Comparison of ENCODE assay signal across 12 cellular contexts in genomic region chr7:76464959-76465358, GRCh38. TPM values are rescaled to one million over a fixed set of nuclear protein-coding genes. Genes with fewer than 3 reads are reported as not detected.
DNase-seq lines count a peak whose midpoint lies in the region; ATAC-seq, FAIRE-seq and TF ChIP-seq lines count a peak whose summit lies in the region.
"Not testable (repeated sequence)": the region's sequence is repeated elsewhere in the genome, so short reads cannot be mapped to it uniquely, and the experiment has no call there.
"Had no signal": no experiment of that assay in that cellular context is flagged by ENCODE, and none has a peak within 500 bp of the region (broad histone marks: within the 10 kb centered on the region; RNA-seq: fewer than 3 reads in every experiment).

No MANE protein-coding gene starts in this region.

- peak overlapping the region; percentile 23 for H3K4me3 Mint-ChIP-seq in central memory CD8-positive, alpha-beta T cell
- peak overlapping the region; percentile 37 for H3K4me3 Mint-ChIP-seq in memory B cell
- H3K4me3 Mint-ChIP-seq in stimulated activated memory B cell treated with anti-CD40 and anti-IgM and Interleukin-4, amounts not matched to agents 10 μg/mL and 1 μg/mL and 100 μg/mL, for 72 hours = peak overlapping the region; percentile 21

- intact Hi-C loops in GM12878 (cut with micrococcal nuclease; ENCODE audit: unreplicated experiment); Right ventricle myocardium inferior (cut with DNase I); transverse colon (cut with DNase I; ENCODE audit: low total_unique reads): not testable (repeated sequence)

- not testable (repeated sequence) for H3K4me1 Mint-ChIP-seq in central memory CD8-positive, alpha-beta T cell; memory B cell
- H3K4me1 Mint-ChIP-seq in stimulated activated memory B cell treated with anti-CD40 and anti-IgM and Interleukin-4, amounts not matched to agents 10 μg/mL and 1 μg/mL and 100 μg/mL, for 72 hours = peaks cover 20% of the 10 kb centered on the region

- TF ChIP-seq RAD21 in GM12878 (IDR thresholded peaks at IDR 0.05; ENCODE audit: insufficient read depth, low read depth, low read length) = not testable (repeated sequence)

- H3K27ac ChIP-seq in RWPE1 (peak overlapping the region; percentile 30; the same call in 1 of the 2 replicates), GM12878 (ENCODE audit: control insufficient read depth, insufficient read depth) (0 out of 2 replicates have a peak overlapping the region, but pooled peaks have one; percentile 33), transverse colon (peak overlapping the region in 3 of 4 donors; percentile 37 to 67 (median 53))

- CTCF ChIA-PET in RWPE1 (lab: Yijun Ruan, JAX); GM12878 (lab: Yijun Ruan, JAX): not testable (repeated sequence)

- SMC1A ChIA-PET in GM12878 (lab: Charles Lee; ENCODE audit: uncharacterized antibody, unreplicated experiment) = not testable (repeated sequence)

- H3K4me2 ChIP-seq in GM12878 (ENCODE audit: control insufficient read depth, insufficient read depth) = 0 out of 2 replicates have a peak overlapping the region, but pooled peaks have one; percentile 42

- not testable (repeated sequence) for H3K27ac Mint-ChIP-seq in central memory CD8-positive, alpha-beta T cell (ENCODE audit: low read depth); stimulated activated memory B cell treated with anti-CD40 and anti-IgM and Interleukin-4, amounts not matched to agents 10 μg/mL and 1 μg/mL and 100 μg/mL, for 72 hours
- H3K27ac Mint-ChIP-seq in memory B cell = peak overlapping the region; percentile 62

- not testable (repeated sequence) for BruUV-seq in GM12878 (replicated peaks; lab: Mats Ljungman, UMichigan)

- not testable (repeated sequence) for TF ChIP-seq POLR2A in GM12878 (IDR thresholded peaks at IDR 0.05; ENCODE audit: low read depth, low read length); transverse colon (IDR thresholded peaks at IDR 0.05)

- TF ChIP-seq CTCF in RWPE1 (conservative IDR thresholded peaks at IDR 0.05; ENCODE audit: low read depth); GM12878 (IDR thresholded peaks at IDR 0.05 in 2 of 3, conservative IDR thresholded peaks at IDR 0.05 in 1 of 3; ENCODE audit: control insufficient read depth in 2 of 3, extremely low read depth in 1 of 3, insufficient read depth in 1 of 3, low read depth in 3 of 3, low read length in 3 of 3); transverse colon (IDR thresholded peaks at IDR 0.05): not testable (repeated sequence)

- not testable (repeated sequence) for FAIRE-seq in GM12878 (lab: Jason Lieb, UNC)

- ATAC-seq in GM12878; central memory CD8-positive, alpha-beta T cell (replicated peaks; ENCODE audit: extremely low read depth, poor library complexity, severe bottlenecking); Right ventricle myocardium inferior; memory B cell (ENCODE audit: low read depth); stimulated activated memory B cell treated with anti-CD40 and anti-IgM and Interleukin-4, amounts not matched to agents 10 μg/mL and 1 μg/mL and 100 μg/mL, for 72 hours: not testable (repeated sequence)

- H3K79me2 ChIP-seq in GM12878 (ENCODE audit: control insufficient read depth, insufficient read depth, low read length) = not testable (repeated sequence)

- H3K9me3 ChIP-seq in GM12878 (replicated peaks; ENCODE audit: control insufficient read depth, insufficient read depth, low read length); transverse colon: not testable (repeated sequence)

- not testable (repeated sequence) for H3K36me3 Mint-ChIP-seq in central memory CD8-positive, alpha-beta T cell (ENCODE audit: insufficient read depth); memory B cell; stimulated activated memory B cell treated with anti-CD40 and anti-IgM and Interleukin-4, amounts not matched to agents 10 μg/mL and 1 μg/mL and 100 μg/mL, for 72 hours

- H3K9ac ChIP-seq in GM12878 (ENCODE audit: control insufficient read depth, insufficient read depth, low read length) = not testable (repeated sequence)

- not testable (repeated sequence) for H3K9me3 Mint-ChIP-seq in central memory CD8-positive, alpha-beta T cell; memory B cell; stimulated activated memory B cell treated with anti-CD40 and anti-IgM and Interleukin-4, amounts not matched to agents 10 μg/mL and 1 μg/mL and 100 μg/mL, for 72 hours

- in situ Hi-C loops in GM12878 (cut with MboI); transverse colon (cut with MboI; ENCODE audit: low pct_ligation_motif_present in 1 of 4, low pct_unique_long_range_greater_than_20kb in 1 of 4, low sequenced_read_pairs in 3 of 4): not testable (repeated sequence)

- H4K20me1 ChIP-seq in GM12878 (ENCODE audit: control insufficient read depth, insufficient read depth) = not testable (repeated sequence)

- H3K27me3 Mint-ChIP-seq in central memory CD8-positive, alpha-beta T cell; memory B cell; stimulated activated memory B cell treated with anti-CD40 and anti-IgM and Interleukin-4, amounts not matched to agents 10 μg/mL and 1 μg/mL and 100 μg/mL, for 72 hours: not testable (repeated sequence)

- H3K4me3 ChIP-seq in GM12878 = peak overlapping the region; percentile 44; the same call in 1 of the 2 replicates
- not testable (repeated sequence) for H3K4me3 ChIP-seq in transverse colon

- not testable (repeated sequence) for H3K4me1 ChIP-seq in GM12878 (ENCODE audit: control insufficient read depth, insufficient read depth, low read length)
- H3K4me1 ChIP-seq in transverse colon = peaks cover 0 to 23% (median 9%) of the 10 kb centered on the region in 4 donors

- POLR2A ChIA-PET in RWPE1 (lab: Yijun Ruan, JAX; ENCODE audit: low non-redundant PET); GM12878 (lab: Charles Lee): not testable (repeated sequence)

- DNase-seq in RWPE1 (ENCODE audit: low spot score); GM12878 (ENCODE audit: low read depth, low spot score); central memory CD8-positive, alpha-beta T cell (ENCODE audit: low spot score in 2 of 2); memory B cell (ENCODE audit: low spot score in 2 of 2): not testable (repeated sequence)
- DNase-seq in Right ventricle myocardium inferior (ENCODE audit: missing footprints) (peak; percentile 9), transverse colon (peak; percentile 25)

- not testable (repeated sequence) for H2AFZ ChIP-seq in GM12878 (ENCODE audit: control insufficient read depth, low read depth, low read length)

- H3K36me3 ChIP-seq in GM12878 (ENCODE audit: control insufficient read depth in 2 of 2, insufficient read depth in 2 of 2, low read length in 1 of 2); transverse colon: not testable (repeated sequence)

- RAD21 ChIA-PET in GM12878 (lab: Charles Lee; ENCODE audit: unreplicated experiment) = not testable (repeated sequence)

- not testable (repeated sequence) for H3K27me3 ChIP-seq in GM12878 (replicated peaks in 1 of 2; ENCODE audit: control insufficient read depth in 2 of 2, insufficient read depth in 2 of 2, low read length in 1 of 2); transverse colon

- TF ChIP-seq EP300 in GM12878 (IDR thresholded peaks at IDR 0.05; ENCODE audit: borderline replicate concordance in 1 of 2, control insufficient read depth in 1 of 2, low read depth in 2 of 2, low read length in 2 of 2); transverse colon (IDR thresholded peaks at IDR 0.05; ENCODE audit: low read depth): not testable (repeated sequence)

- WGBS in GM12878 (ENCODE audit: insufficient coverage, insufficient replicate concordance, low lambda C conversion rate, missing lambda C conversion rate) = 53% methylated on average over 4 of the region's 5 CpGs
- WGBS in transverse colon (ENCODE audit: low coverage in 1 of 2), 2 donors = 31% methylated on average over 4 of the region's 5 CpGs; no CpG with 5 or more reads in 1 of the 2 donors

RNA-seq across cellular contexts. Expression of gene DTX2, which starts 3.5 kb away (rescaled TPM):
- total RNA-seq in GM12878 (2013; cell fraction: nucleolus; rRNA removed) = 43.2 and 45.9 TPM in 2 replicates
- 8.1 and 14.3 TPM in 2 replicates for total RNA-seq in GM12878 (2014; rRNA removed)
- total RNA-seq in GM12878 (2014; rRNA removed; fragmentation: Illumina TruSeq; extraction: Trizol) = 5.0 and 5.9 TPM in 2 replicates
- 21.9 and 31.0 TPM in 2 replicates for total RNA-seq in GM12878 (2021)
- polyA plus RNA-seq in GM12878 (2011; ENCODE audit: low read depth) = 9.2 TPM
- 2.8 and 7.7 TPM in 2 replicates for polyA plus RNA-seq in GM12878 (2011; rRNA removed)
- polyA plus RNA-seq in GM12878 (2011; cell fraction: cytosol; rRNA removed) = 9.6 and 10.5 TPM in 2 replicates
- polyA plus RNA-seq in GM12878 (2011; cell fraction: nucleus; rRNA removed) = 35.6 and 43.5 TPM in 2 replicates
- polyA plus RNA-seq in GM12878 (2012) = 11.5 and 15.8 TPM in 2 replicates
- 1.1 and 5.9 TPM in 2 replicates for polyA plus RNA-seq in GM12878 (2014; fragmentation: Illumina TruSeq; extraction: Trizol)
- 1 to 10 TPM in 1 of 2 experiments, under 1 TPM in 1; 0.14 to 1.2 TPM for polyA plus RNA-seq in GM12878 (2014; fragmentation: Nextera tagmentation; extraction: Ambion mirVana)
- 14.2 and 19.5 TPM in 2 replicates for polyA plus RNA-seq in GM12878 (2014; rRNA removed)
- polyA plus RNA-seq in GM12878 (2016; fragmentation: Nextera tagmentation; extraction: Ambion mirVana) = 10 to 100 TPM; 17.3 TPM
- 9.5 and 12.5 TPM in 2 replicates for polyA minus RNA-seq in GM12878 (2011; rRNA and poly(A)+ RNA removed)
- 13.0 and 18.3 TPM in 2 replicates for polyA minus RNA-seq in GM12878 (2011; cell fraction: cytosol; rRNA and poly(A)+ RNA removed)
- 11.1 and 23.8 TPM in 2 replicates for polyA minus RNA-seq in GM12878 (2011; cell fraction: nucleus; rRNA and poly(A)+ RNA removed)
- 8.0 TPM for total RNA-seq in Right ventricle myocardium inferior
- 100 to 1,000 TPM in 2 of 4 donors, 10 to 100 TPM in 2; 73.0 to 169 (median 119) TPM for total RNA-seq in transverse colon

RNA-seq across cellular contexts. Expression of gene ZP3, which starts 40.2 kb away (rescaled TPM):
- 0.25 and 0.29 TPM in 2 replicates for total RNA-seq in GM12878 (2013; cell fraction: nucleolus; rRNA removed)
- total RNA-seq in GM12878 (2014; rRNA removed) = 3.0 and 5.2 TPM in 2 replicates
- total RNA-seq in GM12878 (2014; rRNA removed; fragmentation: Illumina TruSeq; extraction: Trizol) = 2.7 and 3.3 TPM in 2 replicates
- 2.2 and 3.0 TPM in 2 replicates for total RNA-seq in GM12878 (2021)
- polyA plus RNA-seq in GM12878 (2011; ENCODE audit: low read depth) = 9.5 TPM
- polyA plus RNA-seq in GM12878 (2011; rRNA removed) = 0.07 and 0.39 TPM in 2 replicates
- polyA plus RNA-seq in GM12878 (2011; cell fraction: cytosol; rRNA removed) = 0.21 and 0.22 TPM in 2 replicates
- polyA plus RNA-seq in GM12878 (2011; cell fraction: nucleus; rRNA removed) = 0.16 and 0.31 TPM in 2 replicates
- polyA plus RNA-seq in GM12878 (2012) = 2.2 and 5.0 TPM in 2 replicates
- polyA plus RNA-seq in GM12878 (2014; fragmentation: Illumina TruSeq; extraction: Trizol) = 1.6 and 3.0 TPM in 2 replicates
- polyA plus RNA-seq in GM12878 (2014; fragmentation: Nextera tagmentation; extraction: Ambion mirVana) = 1 to 10 TPM; 2.0 to 5.1 TPM
- 0.90 and 2.0 TPM in 2 replicates for polyA plus RNA-seq in GM12878 (2014; rRNA removed)
- 1 to 10 TPM; 1.6 to 2.9 TPM for polyA plus RNA-seq in GM12878 (2016; fragmentation: Nextera tagmentation; extraction: Ambion mirVana)
- 1.2 and 1.4 TPM in 2 replicates for polyA minus RNA-seq in GM12878 (2011; rRNA and poly(A)+ RNA removed)
- 5.7 TPM in 1 of 2 replicates, not detected in the other for polyA minus RNA-seq in GM12878 (2011; cell fraction: cytosol; rRNA and poly(A)+ RNA removed)
- polyA minus RNA-seq in GM12878 (2011; cell fraction: nucleus; rRNA and poly(A)+ RNA removed) = 0.29 TPM in 1 of 2 replicates, not detected in the other
- 0.46 TPM for total RNA-seq in Right ventricle myocardium inferior
- total RNA-seq in transverse colon = 1 to 10 TPM in 2 of 4 donors, not detected in 2; 3.0 to 3.4 TPM

RNA-seq across cellular contexts. Expression of gene UPK3B, which starts 45.4 kb away (rescaled TPM):
- total RNA-seq in GM12878 (2013; cell fraction: nucleolus; rRNA removed) = 1.2 and 2.6 TPM in 2 replicates
- 0.71 TPM in 1 of 2 replicates, not detected in the other for total RNA-seq in GM12878 (2014; rRNA removed)
- 0.18 and 0.27 TPM in 2 replicates for total RNA-seq in GM12878 (2014; rRNA removed; fragmentation: Illumina TruSeq; extraction: Trizol)
- total RNA-seq in GM12878 (2021) = 0.72 and 1.3 TPM in 2 replicates
- polyA plus RNA-seq in GM12878 (2011; ENCODE audit: low read depth) = not detected
- polyA plus RNA-seq in GM12878 (2011; rRNA removed) = 0.16 TPM in 1 of 2 replicates, not detected in the other
- not detected in 2 replicates for polyA plus RNA-seq in GM12878 (2011; cell fraction: cytosol; rRNA removed)
- 0.39 and 0.43 TPM in 2 replicates for polyA plus RNA-seq in GM12878 (2011; cell fraction: nucleus; rRNA removed)
- 0.09 and 0.10 TPM in 2 replicates for polyA plus RNA-seq in GM12878 (2012)
- not detected in 2 replicates for polyA plus RNA-seq in GM12878 (2014; fragmentation: Illumina TruSeq; extraction: Trizol)
- polyA plus RNA-seq in GM12878 (2014; fragmentation: Nextera tagmentation; extraction: Ambion mirVana) = not detected
- polyA plus RNA-seq in GM12878 (2014; rRNA removed) = not detected in 2 replicates
- under 1 TPM; 0.26 to 0.35 TPM for polyA plus RNA-seq in GM12878 (2016; fragmentation: Nextera tagmentation; extraction: Ambion mirVana)
- polyA minus RNA-seq in GM12878 (2011; rRNA and poly(A)+ RNA removed) = 0.05 TPM in 1 of 2 replicates, not detected in the other
- not detected in 2 replicates for polyA minus RNA-seq in GM12878 (2011; cell fraction: cytosol; rRNA and poly(A)+ RNA removed)
- polyA minus RNA-seq in GM12878 (2011; cell fraction: nucleus; rRNA and poly(A)+ RNA removed) = 1.5 and 3.5 TPM in 2 replicates
- total RNA-seq in Right ventricle myocardium inferior = 0.54 TPM
- 10 to 100 TPM in 1 of 4 donors, 1 to 10 TPM in 2, not detected in 1; 3.0 to 11.6 (median 4.9) TPM for total RNA-seq in transverse colon
- polyA plus RNA-seq: BJ had no signal

RNA-seq across cellular contexts. Expression of gene SSC4D, which starts 55.5 kb away (rescaled TPM):
- 0.33 TPM in 1 of 2 replicates, not detected in the other for total RNA-seq in GM12878 (2013; cell fraction: nucleolus; rRNA removed)
- total RNA-seq in GM12878 (2014; rRNA removed) (0.34 and 0.65 TPM in 2 replicates), GM12878 (2014; rRNA removed; fragmentation: Illumina TruSeq; extraction: Trizol) (0.14 and 0.18 TPM in 2 replicates), GM12878 (2021) (0.41 and 0.72 TPM in 2 replicates), Right ventricle myocardium inferior (1.3 TPM), transverse colon (under 1 TPM in 1 of 4 donors, not detected in 3; 0.41 TPM)
- not detected for polyA plus RNA-seq in GM12878 (2011; ENCODE audit: low read depth)
- polyA plus RNA-seq in GM12878 (2011; rRNA removed) (0.24 TPM in 2 replicates), GM12878 (2014; fragmentation: Illumina TruSeq; extraction: Trizol) (0.21 and 0.25 TPM in 2 replicates), GM12878 (2014; fragmentation: Nextera tagmentation; extraction: Ambion mirVana) (under 1 TPM in 1 of 2 experiments, not detected in 1; 0.11 TPM), GM12878 (2014; rRNA removed) (0.08 and 0.29 TPM in 2 replicates), GM12878 (2016; fragmentation: Nextera tagmentation; extraction: Ambion mirVana) (under 1 TPM; 0.63 to 0.79 TPM)
- polyA plus RNA-seq in GM12878 (2011; cell fraction: cytosol; rRNA removed) = 0.51 and 0.57 TPM in 2 replicates
- 0.15 and 0.18 TPM in 2 replicates for polyA plus RNA-seq in GM12878 (2011; cell fraction: nucleus; rRNA removed)
- polyA plus RNA-seq in GM12878 (2012) = 0.18 and 0.39 TPM in 2 replicates
- 0.37 and 0.52 TPM in 2 replicates for polyA minus RNA-seq in GM12878 (2011; rRNA and poly(A)+ RNA removed)
- not detected in 2 replicates for polyA minus RNA-seq in GM12878 (2011; cell fraction: cytosol; rRNA and poly(A)+ RNA removed)
- not detected in 2 replicates for polyA minus RNA-seq in GM12878 (2011; cell fraction: nucleus; rRNA and poly(A)+ RNA removed)
- total RNA-seq: B cell; Calu3; CD4-positive, alpha-beta T cell; CD8-positive, alpha-beta T cell had no signal
